11 cellular contexts compared by ENCODE assay signal in genomic region chr14:30608533-30609006, GRCh38. TPM values are rescaled to one million over a fixed set of nuclear protein-coding genes. Genes with fewer than 3 reads are reported as not detected.
DNase-seq lines count a peak whose midpoint lies in the region; ATAC-seq, FAIRE-seq and TF ChIP-seq lines count a peak whose summit lies in the region.
"Had no signal": no experiment of that assay in that cellular context is flagged by ENCODE, and none has a peak within 500 bp of the region (broad histone marks: within the 10 kb centered on the region; RNA-seq: fewer than 3 reads in every experiment).

No MANE protein-coding gene starts in this region.

- DNase-seq in NCI-H345 (lab: John Stamatoyannopoulos, UW) (peak; percentile 6), NCI-H345 treated with DMSO at 0.1 percent for 48 hours (lab: John Stamatoyannopoulos, UW; ENCODE audit: unreplicated experiment) (no peak), SK-MEL-5 (ENCODE audit: low read depth, low spot score) (peak; percentile 26), fibroblast of pulmonary artery (ENCODE audit: low read depth) (peak; percentile 18), urothelium cell line (ENCODE audit: low spot score) (no peak), NCI-H1436 (lab: John Stamatoyannopoulos, UW) (no peak), frontal cortex (ENCODE audit: low spot score in 2 of 2) (no peak)
- no peak for DNase-seq in stimulated activated effector memory CD8-positive, alpha-beta T cell treated with anti-CD3 and anti-CD28 coated beads, Interleukin-12 subunit alpha, Interleukin-12 subunit beta, amount 100 ng/mL, for 72 hours (ENCODE audit: low spot score in 2 of 2)
- DNase-seq: activated T-cell treated with anti-CD3 and anti-CD28 coated beads, Interleukin-2, amount 50 U/mL, for 1 hour; midbrain had no signal

- H3K27ac Mint-ChIP-seq in stimulated activated effector memory CD8-positive, alpha-beta T cell treated with anti-CD3 and anti-CD28 coated beads, Interleukin-12 subunit alpha, Interleukin-12 subunit beta, amount 100 ng/mL, for 72 hours, result peak overlapping the region; percentile 13

- no peak overlapping the region for H3K4me3 Mint-ChIP-seq in stimulated activated effector memory CD8-positive, alpha-beta T cell treated with anti-CD3 and anti-CD28 coated beads, Interleukin-12 subunit alpha, Interleukin-12 subunit beta, amount 100 ng/mL, for 72 hours

- no peaks in the 10 kb centered on the region for H3K9me3 Mint-ChIP-seq in stimulated activated effector memory CD8-positive, alpha-beta T cell treated with anti-CD3 and anti-CD28 coated beads, Interleukin-12 subunit alpha, Interleukin-12 subunit beta, amount 100 ng/mL, for 72 hours

- FAIRE-seq in urothelium cell line (lab: Jason Lieb, UNC) (no peak), frontal cortex (lab: Jason Lieb, UNC) (no peak)
- FAIRE-seq: GM12878 had no signal

- no peak for TF ChIP-seq CTCF in fibroblast of pulmonary artery (IDR thresholded peaks at IDR 0.05; ENCODE audit: low read length, missing control alignments)

- ATAC-seq in stimulated activated effector memory CD8-positive, alpha-beta T cell treated with anti-CD3 and anti-CD28 coated beads, Interleukin-12 subunit alpha, Interleukin-12 subunit beta, amount 100 ng/mL, for 72 hours, result no peak
- ATAC-seq: GM12878 had no signal

- H3K4me1 Mint-ChIP-seq in stimulated activated effector memory CD8-positive, alpha-beta T cell treated with anti-CD3 and anti-CD28 coated beads, Interleukin-12 subunit alpha, Interleukin-12 subunit beta, amount 100 ng/mL, for 72 hours, result no peaks in the 10 kb centered on the region

- H3K36me3 Mint-ChIP-seq in stimulated activated effector memory CD8-positive, alpha-beta T cell treated with anti-CD3 and anti-CD28 coated beads, Interleukin-12 subunit alpha, Interleukin-12 subunit beta, amount 100 ng/mL, for 72 hours, result peaks cover 62% of the 10 kb centered on the region

- in situ Hi-C loops in SK-MEL-5 (cut with HindIII; ENCODE audit: low pct_unique_long_range_greater_than_20kb, low sequenced_read_pairs), result no loop called here

- H3K4me3 ChIP-seq in fibroblast of pulmonary artery (replicated peaks; ENCODE audit: low read depth, low read length), result no peak overlapping the region
- H3K4me3 ChIP-seq: GM12878 had no signal

RNA-seq across cellular contexts. Expression of gene SCFD1, which starts 13.5 kb away (rescaled TPM):
- total RNA-seq in SK-MEL-5 (2014; rRNA removed; shearing (Covaris generic)), result 76.5 and 81.1 TPM in 2 replicates
- polyA plus RNA-seq in SK-MEL-5 (2015; cell fraction: cytosol; rRNA removed), result 32.6 and 32.9 TPM in 2 replicates
- polyA plus RNA-seq in SK-MEL-5 (2015; cell fraction: nucleus; rRNA removed), result 41.9 and 65.8 TPM in 2 replicates
- total RNA-seq in frontal cortex, result 135 TPM

RNA-seq across cellular contexts. Expression of gene G2E3, which starts 49.6 kb away (rescaled TPM):
- 16.8 and 19.2 TPM in 2 replicates for total RNA-seq in SK-MEL-5 (2014; rRNA removed; shearing (Covaris generic))
- 6.0 and 10.2 TPM in 2 replicates for polyA plus RNA-seq in SK-MEL-5 (2015; cell fraction: cytosol; rRNA removed)
- polyA plus RNA-seq in SK-MEL-5 (2015; cell fraction: nucleus; rRNA removed), result 23.3 and 29.3 TPM in 2 replicates
- 42.8 TPM for total RNA-seq in frontal cortex

Comparison
In these comparisons a context has a peak if more than half of its experiments do, and no peak if none do; other contexts are left out.
1. DNase-seq: peak in NCI-H345 (single experiment), SK-MEL-5 (single experiment) and fibroblast of pulmonary artery (single experiment); none in NCI-H345 treated with DMSO at 0.1 percent for 48 hours (single experiment), stimulated activated effector memory CD8-positive, alpha-beta T cell treated with anti-CD3 and anti-CD28 coated beads, Interleukin-12 subunit alpha, Interleukin-12 subunit beta, amount 100 ng/mL, for 72 hours (0 of 2), urothelium cell line (single experiment), NCI-H1436 (single experiment) and frontal cortex (0 of 2).